ENCODE assay signal across 28 cellular contexts in the genomic region with DNA sequence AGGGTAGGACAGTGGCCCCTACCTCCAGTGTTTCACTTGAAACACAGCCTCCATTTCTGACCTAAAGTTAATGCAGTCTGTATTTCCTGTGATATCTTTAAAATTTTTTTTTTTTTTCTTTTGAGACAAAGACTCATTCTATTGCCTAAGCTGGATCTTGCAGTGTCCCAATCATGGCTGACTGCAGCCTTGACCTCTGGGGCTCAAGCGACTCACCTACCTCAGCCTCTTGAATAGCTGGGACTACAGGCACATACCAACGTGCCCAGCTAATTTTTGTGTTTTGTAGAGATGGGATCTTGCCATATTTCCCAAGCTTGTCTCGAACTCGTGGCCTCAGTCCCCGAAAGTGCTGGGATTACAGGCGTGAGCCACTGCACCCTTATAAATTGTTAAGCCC. TPM values are rescaled to one million over a fixed set of nuclear protein-coding genes. Genes with fewer than 3 reads are reported as not detected.
"Had no signal": no experiment of that assay in that cellular context is flagged by ENCODE, and none has a peak within 500 bp of the region (broad histone marks: within the 10 kb centered on the region; RNA-seq: fewer than 3 reads in every experiment).

No MANE protein-coding gene starts in this region.

- H3K4me3 ChIP-seq: coronary artery, esophagus squamous epithelium, gastrocnemius medialis, hepatocyte, left lung, neural progenitor cell, right atrium auricular region, skin epidermis, thoracic aorta, tibial nerve, upper lobe of left lung had no signal

- DNase-seq: dermis blood vessel endothelial cell; effector memory CD4-positive, alpha-beta T cell; erythroblast; esophagus squamous epithelium; gastrocnemius medialis; head of caudate nucleus; left cardiac atrium; left lung; mesendoderm; midbrain; naive thymus-derived CD4-positive, alpha-beta T cell; stimulated activated CD4-positive, alpha-beta T cell treated with anti-CD3 and anti-CD28 coated beads, Interleukin-15, amount 100 ng/mL, for 24 hours; stimulated activated CD4-positive, alpha-beta T cell treated with anti-CD3 and anti-CD28 coated beads, Interleukin-2, amount 100 ng/mL, for 48 hours; stimulated activated naive B cell treated with anti-CD40 and anti-IgM and Interleukin-4, amounts not matched to agents 10 μg/mL and 1 μg/mL and 100 μg/mL, for 72 hours; upper lobe of left lung had no signal

- ATAC-seq: gastrocnemius medialis; left cardiac atrium; left lung; naive thymus-derived CD4-positive, alpha-beta T cell; sciatic nerve; stimulated activated naive B cell treated with anti-CD40 and anti-IgM and Interleukin-4, amounts not matched to agents 10 μg/mL and 1 μg/mL and 100 μg/mL, for 72 hours had no signal

RNA-seq across cellular contexts. Expression of a gene that starts 16.7 kb away (rescaled TPM):
- total RNA-seq: dermis blood vessel endothelial cell, endothelial cell of umbilical vein, fibroblast of villous mesenchyme, glomerular endothelial cell, lung microvascular endothelial cell, osteoblast had no signal
- polyA plus RNA-seq: endothelial cell of umbilical vein; naive thymus-derived CD4-positive, alpha-beta T cell had no signal
